8 cellular contexts compared by ENCODE assay signal in genomic region chr11:117072517-117073218, GRCh38. TPM values are rescaled to one million over a fixed set of nuclear protein-coding genes. Genes with fewer than 3 reads are reported as not detected.
DNase-seq lines count a peak whose midpoint lies in the region; ATAC-seq and TF ChIP-seq lines count a peak whose summit lies in the region.

No MANE protein-coding gene starts in this region.

- H3K27ac ChIP-seq in right atrium auricular region (peak overlapping the region in 1 of 2 donors; percentile 19), RWPE2 (ENCODE audit: poor library complexity, severe bottlenecking) (peak overlapping the region; percentile 8), psoas muscle (peak overlapping the region; percentile 79)

- DNase-seq in Right ventricle myocardium superior (no peak), right atrium auricular region (ENCODE audit: low spot score) (no peak), RWPE2 (ENCODE audit: low spot score) (no peak), epithelial cell of proximal tubule (ENCODE audit: low read depth) (peak; percentile 82), psoas muscle (no peak), retina (no peak), NCI-H2227 treated with DMSO at 0.1 percent for 48 hours (lab: John Stamatoyannopoulos, UW) (no peak)

- intact Hi-C loops in Right ventricle myocardium superior (cut with DNase I) (no loop called here), psoas muscle (cut with DNase I) (no loop called here)

- H3K9me3 ChIP-seq in right atrium auricular region (no peaks in the 10 kb centered on the region), RWPE2 (ENCODE audit: severe bottlenecking) (no peaks in the 10 kb centered on the region), psoas muscle (no peaks in the 10 kb centered on the region)

- no peaks in the 10 kb centered on the region for H3K27me3 ChIP-seq in right atrium auricular region
- H3K27me3 ChIP-seq in RWPE2 (ENCODE audit: insufficient read depth, poor library complexity, severe bottlenecking), result no peaks in the 10 kb centered on the region
- H3K27me3 ChIP-seq in psoas muscle (ENCODE audit: insufficient read depth in 3 of 3, low read length in 2 of 3), result no peaks in the 10 kb centered on the region

- WGBS in psoas muscle, 3 donors, result 93 to 97% (median 96%) methylated on average over 3 of the region's 3 CpGs

- H3K4me1 ChIP-seq in right atrium auricular region, result peaks cover 0 to 58% of the 10 kb centered on the region in 2 donors
- peaks cover 21% of the 10 kb centered on the region for H3K4me1 ChIP-seq in RWPE2 (ENCODE audit: insufficient read depth, poor library complexity, severe bottlenecking)
- H3K4me1 ChIP-seq in psoas muscle, result peaks cover 57% of the 10 kb centered on the region

- H3K36me3 ChIP-seq in right atrium auricular region, result no peaks in the 10 kb centered on the region
- H3K36me3 ChIP-seq in RWPE2 (ENCODE audit: low read depth), result no peaks in the 10 kb centered on the region
- no peaks in the 10 kb centered on the region for H3K36me3 ChIP-seq in psoas muscle (ENCODE audit: insufficient read depth in 1 of 2, low read depth in 1 of 2)

- TF ChIP-seq CTCF in right atrium auricular region (IDR thresholded peaks at IDR 0.05) (no peak), RWPE2 (IDR thresholded peaks at IDR 0.05; ENCODE audit: poor library complexity, severe bottlenecking) (no peak), epithelial cell of proximal tubule (conservative IDR thresholded peaks at IDR 0.05; ENCODE audit: low read depth, low read length) (no peak), psoas muscle (IDR thresholded peaks at IDR 0.05) (no peak)

- ATAC-seq in Right ventricle myocardium superior (ENCODE audit: poor library complexity) (peak; percentile 32), RWPE2 (ENCODE audit: low read depth) (peak; percentile 87), psoas muscle (peak; percentile 60 to 82 (median 66)), HG02885 (IDR thresholded peaks at IDR 0.05; ENCODE audit: poor library complexity, unreplicated experiment) (no peak)

- H3K4me3 ChIP-seq in right atrium auricular region, result no peak overlapping the region
- no peak overlapping the region for H3K4me3 ChIP-seq in RWPE2 (ENCODE audit: severe bottlenecking)
- H3K4me3 ChIP-seq in epithelial cell of proximal tubule (ENCODE audit: low read depth, low read length), result no peak overlapping the region
- H3K4me3 ChIP-seq in psoas muscle, result no peak overlapping the region

RNA-seq across cellular contexts. Expression of gene SIK3, which starts 25.6 kb away (rescaled TPM):
- 30.6 TPM for total RNA-seq in Right ventricle myocardium superior
- total RNA-seq in right atrium auricular region, result 10 to 100 TPM; 27.0 to 40.1 TPM
- total RNA-seq in epithelial cell of proximal tubule, result 13.6 and 17.6 TPM in 2 replicates
- 10 to 100 TPM; 39.8 to 47.4 (median 42.8) TPM for total RNA-seq in psoas muscle
- polyA plus RNA-seq in psoas muscle, result 10 to 100 TPM; 16.3 to 22.2 (median 18.8) TPM
